ENCODE assay signal across 25 cellular contexts in the genomic region with DNA sequence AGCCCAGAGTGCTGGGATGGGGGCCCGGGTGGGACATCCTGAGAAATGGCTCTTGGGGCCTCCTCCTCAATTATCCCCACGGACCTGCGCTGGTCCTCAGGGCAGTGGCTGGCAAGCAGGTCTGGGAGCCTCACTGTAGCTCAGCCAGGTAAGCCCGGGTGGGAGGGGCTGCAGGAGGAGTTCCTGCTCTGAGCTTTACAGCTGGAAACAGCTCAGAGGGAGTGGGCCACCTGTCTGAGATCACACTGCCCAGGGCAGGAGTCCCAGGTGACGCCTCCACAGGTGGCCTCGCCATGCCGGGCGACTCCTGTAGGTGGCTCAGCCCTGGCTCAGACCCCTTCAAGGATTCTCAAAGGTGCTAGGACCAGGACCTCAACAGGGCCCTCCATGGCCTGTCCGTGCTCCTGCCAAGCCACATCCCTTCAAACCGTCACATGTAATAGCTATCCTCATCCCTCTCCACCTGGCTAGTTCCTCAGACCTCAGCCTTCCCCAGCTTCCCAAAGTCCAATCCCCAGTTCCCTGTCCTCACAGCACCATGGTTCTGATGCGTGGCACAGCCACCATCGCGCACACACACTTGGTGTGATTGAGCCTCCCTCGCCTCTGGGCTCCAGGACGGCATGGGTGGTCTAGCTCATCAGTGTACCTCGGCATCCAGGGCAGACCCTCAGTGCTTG. TPM values are rescaled to one million over a fixed set of nuclear protein-coding genes. Genes with fewer than 3 reads are reported as not detected.
DNase-seq lines count a peak whose midpoint lies in the region; ATAC-seq and TF ChIP-seq lines count a peak whose summit lies in the region.
"Had no signal": no experiment of that assay in that cellular context is flagged by ENCODE, and none has a peak within 500 bp of the region (broad histone marks: within the 10 kb centered on the region; RNA-seq: fewer than 3 reads in every experiment).

No MANE protein-coding gene starts in this region.

- H2BK5ac ChIP-seq in neuronal stem cell (ENCODE audit: low read length) = peak overlapping the region; percentile 44

- H3K14ac ChIP-seq in neuronal stem cell (ENCODE audit: low read length) = no peak overlapping the region

- H3K4me1 Mint-ChIP-seq in CD4-positive, CD25-positive, alpha-beta regulatory T cell = peaks cover 0 to 11% (median 5%) of the 10 kb centered on the region in 4 donors
- H3K4me1 Mint-ChIP-seq in MCF 10A (ENCODE audit: insufficient read depth, unreplicated experiment) = peaks cover 17% of the 10 kb centered on the region

- H3K36me3 ChIP-seq in CD4-positive, CD25-positive, alpha-beta regulatory T cell (ENCODE audit: control insufficient read depth, insufficient read depth, low read length) = peaks cover 8% of the 10 kb centered on the region
- H3K36me3 ChIP-seq in body of pancreas (replicated peaks in 1 of 2; ENCODE audit: insufficient read depth in 1 of 2, low read depth in 2 of 2) (no peaks in the 10 kb centered on the region), neuronal stem cell (replicated peaks in 1 of 2; ENCODE audit: control insufficient read depth in 2 of 2, insufficient read depth in 2 of 2, low read length in 2 of 2) (peaks cover 4 to 13% of the 10 kb centered on the region in 2 donors)

- no peak overlapping the region for H3K4me2 ChIP-seq in neuronal stem cell (ENCODE audit: insufficient read depth, low read length, poor library complexity, severe bottlenecking)

- no peak overlapping the region for H3K27ac ChIP-seq in CD4-positive, CD25-positive, alpha-beta regulatory T cell (ENCODE audit: insufficient read depth, low read length, poor library complexity, severe bottlenecking)
- H3K27ac ChIP-seq in body of pancreas (peak overlapping the region in 2 of 4 donors; percentile 2 to 51), neuronal stem cell (replicated peaks; ENCODE audit: low read length) (no peak overlapping the region)

- H3K4me3 Mint-ChIP-seq in CD4-positive, CD25-positive, alpha-beta regulatory T cell = peak overlapping the region in 1 of 4 donors; percentile 79
- H3K4me3 Mint-ChIP-seq in MCF 10A (ENCODE audit: unreplicated experiment) = no peak overlapping the region
- H3K4me3 Mint-ChIP-seq: HFFc6 had no signal

- no peak overlapping the region for H2BK12ac ChIP-seq in neuronal stem cell (ENCODE audit: low read length)

- BruUV-seq in MCF 10A (replicated peaks; lab: Mats Ljungman, UMichigan) = no TSS peak

- peaks cover 1% of the 10 kb centered on the region for H3K79me1 ChIP-seq in neuronal stem cell (ENCODE audit: low read depth, low read length)

- H3K27me3 ChIP-seq in CD4-positive, CD25-positive, alpha-beta regulatory T cell (ENCODE audit: control insufficient read depth, insufficient read depth, low read length) = no peaks in the 10 kb centered on the region
- H3K27me3 ChIP-seq in body of pancreas (no peaks in the 10 kb centered on the region), neuronal stem cell (ENCODE audit: control insufficient read depth in 3 of 3, insufficient read depth in 3 of 3, low read depth in 1 of 3, low read length in 3 of 3) (peaks cover 0 to 3% (median 0%) of the 10 kb centered on the region in 3 experiments)

- peaks cover 4% of the 10 kb centered on the region for H3K36me3 Mint-ChIP-seq in CD4-positive, CD25-positive, alpha-beta regulatory T cell
- H3K36me3 Mint-ChIP-seq in MCF 10A (ENCODE audit: insufficient read depth, unreplicated experiment) = peaks cover 4% of the 10 kb centered on the region
- H3K36me3 Mint-ChIP-seq: IgD-negative memory B cell had no signal

- no peak for ATAC-seq in CD4-positive, CD25-positive, alpha-beta regulatory T cell (ENCODE audit: low read depth in 2 of 2)
- ATAC-seq in body of pancreas (peak; percentile 63), HG02885 (IDR thresholded peaks at IDR 0.05; ENCODE audit: poor library complexity, unreplicated experiment) (no peak)
- ATAC-seq: SK-N-SH treated with all-trans-retinoic acid at 6 μM for 48 hours had no signal

- 64 to 68% methylated on average over 13 to 16 of the region's 16 CpGs for WGBS in body of pancreas, 2 donors
- no CpG with 5 or more reads among the region's 16 CpGs for WGBS in neuronal stem cell (ENCODE audit: extremely low coverage in 2 of 2, insufficient read length in 2 of 2, insufficient replicate concordance in 1 of 2), 2 donors

- peak overlapping the region; percentile 83 for H3K23ac ChIP-seq in neuronal stem cell (ENCODE audit: low read depth, low read length, poor library complexity)

- H2AK5ac ChIP-seq in neuronal stem cell (ENCODE audit: low read depth, low read length) = peak overlapping the region; percentile 77

- H3K4me3 ChIP-seq in CD4-positive, CD25-positive, alpha-beta regulatory T cell (ENCODE audit: low read depth, low read length) = no peak overlapping the region
- H3K4me3 ChIP-seq in body of pancreas (no peak overlapping the region), neuronal stem cell (ENCODE audit: low read length in 2 of 2) (no peak overlapping the region)

- intact Hi-C loops in body of pancreas (cut with DNase I) (loop anchor here (5.0 kb wide), 1 partner anchor 50 kb away; the partner anchor contains the start of gene SLC25A1), MCF 10A (cut with micrococcal nuclease) (no loop called here)

- no peak overlapping the region for H4K8ac ChIP-seq in neuronal stem cell (ENCODE audit: low read depth, low read length)

- no peak overlapping the region for H3K4ac ChIP-seq in neuronal stem cell (ENCODE audit: low read length)

- H2BK15ac ChIP-seq in neuronal stem cell (ENCODE audit: low read length) = peak overlapping the region; percentile 39

- H3K9me3 Mint-ChIP-seq in CD4-positive, CD25-positive, alpha-beta regulatory T cell = no peaks in the 10 kb centered on the region
- no peaks in the 10 kb centered on the region for H3K9me3 Mint-ChIP-seq in MCF 10A (ENCODE audit: unreplicated experiment)
- H3K9me3 Mint-ChIP-seq: HFFc6, IgD-negative memory B cell had no signal

- no peak overlapping the region for H3K9ac ChIP-seq in neuronal stem cell (ENCODE audit: low read depth, low read length, poor library complexity)

- TF ChIP-seq CTCF in body of pancreas (IDR thresholded peaks at IDR 0.05) = peak in 6 of 7 experiments; percentile 5 to 67 (median 42)
- TF ChIP-seq CTCF in MCF 10A (IDR thresholded peaks at IDR 0.05; ENCODE audit: unreplicated experiment) = no peak

- H3K27ac Mint-ChIP-seq in CD4-positive, CD25-positive, alpha-beta regulatory T cell = peak overlapping the region in 2 of 3 donors; percentile 11 to 85
- H3K27ac Mint-ChIP-seq in MCF 10A (ENCODE audit: low read depth, unreplicated experiment) = no peak overlapping the region
- H3K27ac Mint-ChIP-seq: HFFc6, IgD-negative memory B cell had no signal

- no peak overlapping the region for H2BK120ac ChIP-seq in neuronal stem cell (ENCODE audit: low read depth, low read length)

- TF ChIP-seq POLR2A in body of pancreas (IDR thresholded peaks at IDR 0.05) = peak in 1 of 3 donors; percentile 28

- POLR2A ChIA-PET in MCF 10A (lab: Yijun Ruan, JAX) = no interaction called here

- DNase-seq in NCI-H146 (lab: John Stamatoyannopoulos, UW) (peak; percentile 71), NCI-H146 treated with DMSO at 0.1 percent for 48 hours (lab: John Stamatoyannopoulos, UW; ENCODE audit: unreplicated experiment) (no peak), body of pancreas (peak; percentile 76 to 93 (median 92)), neuronal stem cell (ENCODE audit: low spot score) (no peak), MCF 10A (ENCODE audit: unreplicated experiment) (no peak), foreskin melanocyte (no peak)
- no peak for DNase-seq in CD4-positive, CD25-positive, alpha-beta regulatory T cell
- DNase-seq: 8988T, DMS153, HFFc6, Kasumi-1, MM.1S, NCI-H1092 treated with DMSO at 0.1 percent for 48 hours, NCI-H1694, NCI-H2081 treated with DMSO at 0.1 percent for 48 hours, NCI-H446 treated with DMSO at 0.1 percent for 48 hours, NCI-H748 treated with DMSO at 0.1 percent for 48 hours, OCI-M1, SIG-M5 had no signal

- H4K91ac ChIP-seq in neuronal stem cell (ENCODE audit: low read depth, low read length, poor library complexity) = no peak overlapping the region

- H3K4me1 ChIP-seq in CD4-positive, CD25-positive, alpha-beta regulatory T cell (ENCODE audit: control insufficient read depth, insufficient read depth, low read length, poor library complexity, severe bottlenecking) = peaks cover 7% of the 10 kb centered on the region
- peaks cover 18% of the 10 kb centered on the region for H3K4me1 ChIP-seq in body of pancreas
- H3K4me1 ChIP-seq in neuronal stem cell (ENCODE audit: control insufficient read depth in 2 of 2, insufficient read depth in 1 of 2, low read depth in 1 of 2, low read length in 2 of 2) = peaks cover 0 to 1% of the 10 kb centered on the region in 2 donors

- CTCF ChIA-PET in MCF 10A (lab: Yijun Ruan, JAX) = interaction anchor here (0.5 kb wide), 1 partner anchor 402 kb away, joined by 3 read pairs; no protein-coding TSS in a partner anchor

- no peak overlapping the region for H2AFZ ChIP-seq in neuronal stem cell (ENCODE audit: low read length)

- no peaks in the 10 kb centered on the region for H3K9me3 ChIP-seq in CD4-positive, CD25-positive, alpha-beta regulatory T cell (ENCODE audit: control insufficient read depth in 2 of 2, low read length in 2 of 2)
- H3K9me3 ChIP-seq in body of pancreas (no peaks in the 10 kb centered on the region), neuronal stem cell (replicated peaks in 1 of 2; ENCODE audit: control insufficient read depth in 2 of 2, insufficient read depth in 1 of 2, low read depth in 1 of 2, low read length in 2 of 2) (no peaks in the 10 kb centered on the region)
- H3K9me3 ChIP-seq: Caco-2 had no signal

- H3K27me3 Mint-ChIP-seq in CD4-positive, CD25-positive, alpha-beta regulatory T cell = peaks cover 7% of the 10 kb centered on the region
- H3K27me3 Mint-ChIP-seq in MCF 10A (ENCODE audit: insufficient read depth, unreplicated experiment) = no peaks in the 10 kb centered on the region
- H3K27me3 Mint-ChIP-seq: IgD-negative memory B cell had no signal

- no peak overlapping the region for H3K18ac ChIP-seq in neuronal stem cell (ENCODE audit: low read length)

RNA-seq across cellular contexts. Expression of gene TSSK2, which starts 3.6 kb away (rescaled TPM):
- total RNA-seq in CD4-positive, CD25-positive, alpha-beta regulatory T cell = not detected
- not detected for polyA plus RNA-seq in CD4-positive, CD25-positive, alpha-beta regulatory T cell
- total RNA-seq in body of pancreas (under 1 TPM in 1 of 2 donors, not detected in 1; 0.33 TPM), MCF 10A (2022) (not detected in 2 replicates)
- not detected for polyA plus RNA-seq in neuronal stem cell (2013, experiment 1 of 2)
- polyA plus RNA-seq in neuronal stem cell (2013, experiment 2 of 2) = not detected
- total RNA-seq: Caco-2, H4, HFFc6 had no signal
- polyA plus RNA-seq: AG04450, IgD-negative memory B cell had no signal

RNA-seq across cellular contexts. Expression of gene DGCR2, which starts 5.3 kb away (rescaled TPM):
- total RNA-seq in CD4-positive, CD25-positive, alpha-beta regulatory T cell = 58.4 TPM
- polyA plus RNA-seq in CD4-positive, CD25-positive, alpha-beta regulatory T cell = 10 to 100 TPM; 51.8 to 75.2 (median 57.2) TPM
- total RNA-seq in body of pancreas = 10 to 100 TPM; 43.8 to 89.3 TPM
- 31.2 TPM for polyA plus RNA-seq in neuronal stem cell (2013, experiment 1 of 2)
- 31.1 TPM for polyA plus RNA-seq in neuronal stem cell (2013, experiment 2 of 2)
- total RNA-seq in MCF 10A (2022) = 41.2 and 50.1 TPM in 2 replicates

RNA-seq across cellular contexts. Expression of gene ESS2, which starts 17.0 kb away (rescaled TPM):
- 47.3 TPM for total RNA-seq in CD4-positive, CD25-positive, alpha-beta regulatory T cell
- polyA plus RNA-seq in CD4-positive, CD25-positive, alpha-beta regulatory T cell = 10 to 100 TPM in 3 of 4 donors, 1 to 10 TPM in 1; 10.0 to 12.5 (median 11.2) TPM
- total RNA-seq in body of pancreas (1 to 10 TPM; 4.6 to 7.3 TPM), MCF 10A (2022) (12.4 and 18.1 TPM in 2 replicates)
- 9.2 TPM for polyA plus RNA-seq in neuronal stem cell (2013, experiment 1 of 2)
- polyA plus RNA-seq in neuronal stem cell (2013, experiment 2 of 2) = 9.2 TPM

RNA-seq across cellular contexts. Expression of gene GSC2, which starts 22.6 kb away (rescaled TPM):
- not detected for total RNA-seq in CD4-positive, CD25-positive, alpha-beta regulatory T cell
- not detected for polyA plus RNA-seq in CD4-positive, CD25-positive, alpha-beta regulatory T cell
- total RNA-seq in body of pancreas (not detected), MCF 10A (2022) (not detected in 2 replicates)
- polyA plus RNA-seq in neuronal stem cell (2013, experiment 1 of 2) = not detected
- polyA plus RNA-seq in neuronal stem cell (2013, experiment 2 of 2) = not detected
- total RNA-seq: Caco-2, H4, HFFc6 had no signal
- polyA plus RNA-seq: AG04450, IgD-negative memory B cell had no signal

RNA-seq across cellular contexts. Expression of gene SLC25A1, which starts 51.1 kb away (rescaled TPM):
- total RNA-seq in CD4-positive, CD25-positive, alpha-beta regulatory T cell = 27.6 TPM
- polyA plus RNA-seq in CD4-positive, CD25-positive, alpha-beta regulatory T cell = 10 to 100 TPM; 38.9 to 62.9 (median 52.6) TPM
- total RNA-seq in body of pancreas = 10 to 100 TPM; 39.7 to 87.0 TPM
- polyA plus RNA-seq in neuronal stem cell (2013, experiment 1 of 2) = 75.2 TPM
- polyA plus RNA-seq in neuronal stem cell (2013, experiment 2 of 2) = 71.9 TPM
- 41.0 and 53.9 TPM in 2 replicates for total RNA-seq in MCF 10A (2022)

Comparison
In these comparisons a context has a peak if more than half of its experiments do, and no peak if none do; other contexts are left out.
1. DNase-seq: peak in NCI-H146 (single experiment) and body of pancreas (4 of 4); none in NCI-H146 treated with DMSO at 0.1 percent for 48 hours (single experiment), CD4-positive, CD25-positive, alpha-beta regulatory T cell (0 of 3), neuronal stem cell (single experiment), MCF 10A (single experiment) and foreskin melanocyte (single experiment).